ENCODE assay signal across 1 cellular context in the genomic region with DNA sequence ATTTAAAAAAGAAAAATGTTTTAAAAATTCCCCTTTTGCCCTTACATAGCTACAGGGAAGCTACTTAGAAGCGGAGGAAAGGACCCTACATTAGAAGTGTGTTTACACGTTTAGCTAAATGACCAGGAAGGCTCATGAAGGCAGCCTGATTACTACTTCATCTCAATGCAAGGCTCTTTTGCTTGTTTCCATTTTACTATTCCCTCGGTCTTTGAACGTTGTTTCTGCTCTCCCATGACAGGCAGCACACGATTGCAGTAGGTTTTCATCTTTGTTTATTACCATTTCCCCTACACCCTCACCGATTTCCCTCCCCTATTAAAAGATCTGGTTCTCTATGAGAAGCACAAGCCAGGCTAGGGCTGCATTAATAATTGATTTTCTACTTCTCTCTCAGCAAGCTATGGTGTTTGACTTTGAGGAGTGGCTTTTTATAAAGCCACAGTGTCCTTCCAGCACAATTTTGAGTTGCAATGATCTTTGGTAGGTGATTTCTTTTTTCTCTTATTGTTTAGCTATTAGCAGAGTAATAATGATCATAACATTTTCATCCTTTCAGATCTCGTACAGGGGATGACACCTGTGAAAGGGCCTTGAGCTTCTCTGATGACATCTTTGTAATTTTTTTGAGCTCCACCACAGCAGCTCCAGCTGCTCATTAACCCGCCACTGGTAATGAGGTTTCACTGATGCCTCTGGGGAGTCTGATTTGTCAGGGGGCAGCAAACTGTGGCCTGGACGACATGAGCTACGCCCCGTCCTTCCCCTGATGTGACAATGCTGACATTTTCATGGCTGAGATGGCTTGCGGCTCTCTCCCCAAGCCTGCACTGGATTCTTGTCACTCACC.
TF ChIP-seq lines count a peak whose summit lies in the region.

No MANE protein-coding gene starts in this region.

TF ChIP-seq in K562, 482 proteins besides CTCF, POLR2A, EP300 and RAD21 (continued from another document):
- TF ChIP-seq HEY1 (CRISPR knock-in tag; IDR thresholded peaks at IDR 0.05; ENCODE audit: borderline replicate concordance): 0 out of 2 replicates have a peak, but pooled peaks have one; percentile 3
- no peak for TF ChIP-seq NBN (IDR thresholded peaks at IDR 0.05; ENCODE audit: low read depth)
- TF ChIP-seq TEAD4 (IDR thresholded peaks at IDR 0.05; ENCODE audit: low read length): 0 out of 2 replicates have a peak, but pooled peaks have one; percentile 3
- TF ChIP-seq TEAD4 (CRISPR knock-in tag; IDR thresholded peaks at IDR 0.05; ENCODE audit: borderline replicate concordance): no peak
- TF ChIP-seq, protein P1, sequence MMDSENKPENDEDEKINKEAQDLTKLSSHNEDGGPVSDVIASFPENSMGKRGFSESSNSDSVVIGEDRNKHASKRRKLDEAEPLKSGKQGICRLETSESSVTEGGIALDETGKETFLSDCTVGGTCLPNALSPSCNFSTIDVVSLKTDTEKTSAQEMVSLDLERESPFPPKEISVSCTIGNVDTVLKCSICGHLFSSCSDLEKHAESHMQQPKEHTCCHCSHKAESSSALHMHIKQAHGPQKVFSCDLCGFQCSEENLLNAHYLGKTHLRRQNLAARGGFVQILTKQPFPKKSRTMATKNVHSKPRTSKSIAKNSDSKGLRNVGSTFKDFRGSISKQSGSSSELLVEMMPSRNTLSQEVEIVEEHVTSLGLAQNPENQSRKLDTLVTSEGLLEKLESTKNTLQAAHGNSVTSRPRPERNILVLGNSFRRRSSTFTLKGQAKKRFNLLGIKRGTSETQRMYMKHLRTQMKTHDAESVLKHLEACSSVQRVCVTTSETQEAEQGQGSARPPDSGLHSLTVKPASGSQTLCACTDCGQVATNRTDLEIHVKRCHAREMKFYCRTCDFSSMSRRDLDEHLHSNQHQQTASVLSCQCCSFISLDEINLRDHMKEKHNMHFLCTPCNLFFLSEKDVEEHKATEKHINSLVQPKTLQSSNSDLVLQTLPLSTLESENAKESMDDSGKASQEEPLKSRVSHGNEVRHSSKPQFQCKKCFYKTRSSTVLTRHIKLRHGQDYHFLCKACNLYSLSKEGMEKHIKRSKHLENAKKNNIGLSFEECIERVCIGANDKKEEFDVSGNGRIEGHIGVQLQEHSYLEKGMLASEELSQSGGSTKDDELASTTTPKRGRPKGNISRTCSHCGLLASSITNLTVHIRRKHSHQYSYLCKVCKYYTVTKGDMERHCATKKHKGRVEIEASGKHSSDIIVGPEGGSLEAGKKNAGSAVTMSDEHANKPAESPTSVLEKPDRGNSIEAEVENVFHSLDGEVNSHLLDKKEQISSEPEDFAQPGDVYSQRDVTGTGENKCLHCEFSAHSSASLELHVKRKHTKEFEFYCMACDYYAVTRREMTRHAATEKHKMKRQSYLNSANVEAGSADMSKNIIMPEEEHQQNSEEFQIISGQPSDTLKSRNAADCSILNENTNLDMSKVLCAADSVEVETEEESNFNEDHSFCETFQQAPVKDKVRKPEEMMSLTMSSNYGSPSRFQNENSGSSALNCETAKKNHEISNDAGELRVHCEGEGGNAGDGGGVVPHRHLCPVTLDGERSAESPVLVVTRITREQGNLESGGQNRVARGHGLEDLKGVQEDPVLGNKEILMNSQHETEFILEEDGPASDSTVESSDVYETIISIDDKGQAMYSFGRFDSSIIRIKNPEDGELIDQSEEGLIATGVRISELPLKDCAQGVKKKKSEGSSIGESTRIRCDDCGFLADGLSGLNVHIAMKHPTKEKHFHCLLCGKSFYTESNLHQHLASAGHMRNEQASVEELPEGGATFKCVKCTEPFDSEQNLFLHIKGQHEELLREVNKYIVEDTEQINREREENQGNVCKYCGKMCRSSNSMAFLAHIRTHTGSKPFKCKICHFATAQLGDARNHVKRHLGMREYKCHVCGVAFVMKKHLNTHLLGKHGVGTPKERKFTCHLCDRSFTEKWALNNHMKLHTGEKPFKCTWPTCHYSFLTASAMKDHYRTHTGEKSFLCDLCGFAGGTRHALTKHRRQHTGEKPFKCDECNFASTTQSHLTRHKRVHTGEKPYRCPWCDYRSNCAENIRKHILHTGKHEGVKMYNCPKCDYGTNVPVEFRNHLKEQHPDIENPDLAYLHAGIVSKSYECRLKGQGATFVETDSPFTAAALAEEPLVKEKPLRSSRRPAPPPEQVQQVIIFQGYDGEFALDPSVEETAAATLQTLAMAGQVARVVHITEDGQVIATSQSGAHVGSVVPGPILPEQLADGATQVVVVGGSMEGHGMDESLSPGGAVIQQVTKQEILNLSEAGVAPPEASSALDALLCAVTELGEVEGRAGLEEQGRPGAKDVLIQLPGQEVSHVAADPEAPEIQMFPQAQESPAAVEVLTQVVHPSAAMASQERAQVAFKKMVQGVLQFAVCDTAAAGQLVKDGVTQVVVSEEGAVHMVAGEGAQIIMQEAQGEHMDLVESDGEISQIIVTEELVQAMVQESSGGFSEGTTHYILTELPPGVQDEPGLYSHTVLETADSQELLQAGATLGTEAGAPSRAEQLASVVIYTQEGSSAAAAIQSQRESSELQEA (IDR thresholded peaks at IDR 0.05; ENCODE audit: low read depth): no peak
- TF ChIP-seq YY1 (IDR thresholded peaks at IDR 0.05; ENCODE audit: borderline replicate concordance in 1 of 3, control insufficient read depth in 1 of 3, extremely low read depth in 1 of 3, insufficient read depth in 3 of 3, insufficient read length in 1 of 3, insufficient replicate concordance in 2 of 3, low read depth in 1 of 3, low read length in 2 of 3): peak in 1 of 3 experiments; percentile 27
